ENCODE assay signal across 8 cellular contexts in the genomic region with DNA sequence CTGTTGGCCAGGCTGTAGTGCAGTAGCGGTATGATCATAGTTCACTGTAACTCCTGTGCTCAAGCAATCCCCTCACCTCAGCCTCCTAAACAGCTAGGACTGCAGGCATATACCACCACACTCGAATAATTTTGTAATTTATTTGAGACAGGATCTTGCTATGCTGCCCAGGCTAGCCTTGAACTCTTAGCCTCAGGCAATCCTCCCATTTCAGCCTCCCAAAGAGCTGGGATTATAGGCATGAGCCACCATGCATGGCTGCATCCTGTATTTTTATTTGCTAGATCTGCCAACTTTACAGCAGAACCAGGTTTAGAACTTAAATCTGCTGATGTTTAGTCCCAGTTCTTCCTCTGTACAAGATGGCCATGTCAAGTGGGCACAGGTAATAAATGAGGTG.
"Had no signal": no experiment of that assay in that cellular context is flagged by ENCODE, and none has a peak within 500 bp of the region (broad histone marks: within the 10 kb centered on the region; RNA-seq: fewer than 3 reads in every experiment).

No MANE protein-coding gene starts in this region.

- ATAC-seq: HepG2, K562 had no signal

- H3K27ac Mint-ChIP-seq: IgD-negative memory B cell had no signal

- H3K27ac ChIP-seq: HL-60, KMS-11 had no signal

- H3K4me3 ChIP-seq: K562 had no signal

- H3K4me3 Mint-ChIP-seq: IgD-negative memory B cell had no signal

- H3K4me2 ChIP-seq: KMS-11 had no signal

- H3K36me3 Mint-ChIP-seq: IgD-negative memory B cell had no signal

- H3K4me1 Mint-ChIP-seq: IgD-negative memory B cell had no signal

- DNase-seq: IMR-90, KBM-7, KG1 had no signal
